ENCODE assay signal across 8 cellular contexts in genomic region chr22:31660860-31661341, GRCh38. TPM values are rescaled to one million over a fixed set of nuclear protein-coding genes. Genes with fewer than 3 reads are reported as not detected.
DNase-seq lines count a peak whose midpoint lies in the region; ATAC-seq, FAIRE-seq and TF ChIP-seq lines count a peak whose summit lies in the region.
"Not testable (repeated sequence)": the region's sequence is repeated elsewhere in the genome, so short reads cannot be mapped to it uniquely, and the experiment has no call there.

No MANE protein-coding gene starts in this region.

- not testable (repeated sequence) for H3K4me1 ChIP-seq in astrocyte (ENCODE audit: insufficient read depth, low read length)
- H3K4me1 ChIP-seq in mucosa of stomach (ENCODE audit: control insufficient read depth, insufficient read depth, low read length) = peaks cover 21% of the 10 kb centered on the region

- H4K20me1 ChIP-seq in astrocyte (ENCODE audit: insufficient read depth, low read length) = peaks cover 12% of the 10 kb centered on the region

- H3K4me3 Mint-ChIP-seq in WTC11 = peak overlapping the region; percentile 99
- H3K4me3 Mint-ChIP-seq in astrocyte (ENCODE audit: unreplicated experiment) = peak overlapping the region; percentile 100

- peak overlapping the region; percentile 96 for H3K9ac ChIP-seq in astrocyte (ENCODE audit: low read length)
- H3K9ac ChIP-seq in mucosa of stomach (ENCODE audit: low read length) = peak overlapping the region; percentile 77

- H3K9me3 Mint-ChIP-seq in WTC11; astrocyte (ENCODE audit: unreplicated experiment): not testable (repeated sequence)

- not testable (repeated sequence) for H3K36me3 Mint-ChIP-seq in WTC11; astrocyte (ENCODE audit: low read depth, unreplicated experiment)

- peak; percentile 45 for FAIRE-seq in GM19239 (lab: Jason Lieb, UNC)
- FAIRE-seq in astrocyte (lab: Jason Lieb, UNC) = not testable (repeated sequence)

- H3K4me1 Mint-ChIP-seq in WTC11 (peaks cover 12% of the 10 kb centered on the region), astrocyte (ENCODE audit: low read depth, unreplicated experiment) (peaks cover 14% of the 10 kb centered on the region)

- H3K4me3 ChIP-seq in astrocyte (ENCODE audit: insufficient read depth, low read depth, low read length) = peak overlapping the region; percentile 99
- H3K4me3 ChIP-seq in mucosa of stomach (ENCODE audit: low read length) = peak overlapping the region; percentile 37

- POLR2A ChIA-PET in WTC11 (lab: Charles Lee) = interaction anchor here (0.6 to 2.3 kb wide), 3 partner anchors 55 to 1748 kb away, joined by 3 to 9 read pairs (median 3); no protein-coding TSS in a partner anchor

- not testable (repeated sequence) for H2AFZ ChIP-seq in astrocyte (ENCODE audit: low read depth, low read length)

- H3K36me3 ChIP-seq in astrocyte (ENCODE audit: insufficient read depth, low read length); mucosa of stomach (ENCODE audit: control insufficient read depth, insufficient read depth, low read length): not testable (repeated sequence)

- H3K27me3 ChIP-seq in astrocyte (ENCODE audit: insufficient read depth, low read length); mucosa of stomach (ENCODE audit: control insufficient read depth, insufficient read depth, low read length): not testable (repeated sequence)

- ATAC-seq in WTC11 = not testable (repeated sequence)

- not testable (repeated sequence) for H3K27me3 Mint-ChIP-seq in WTC11 (ENCODE audit: low read depth); astrocyte (ENCODE audit: low read depth, unreplicated experiment)

- H3K27ac ChIP-seq in astrocyte (ENCODE audit: low read depth, low read length) = peak overlapping the region; percentile 94

- peak; percentile 48 for DNase-seq in AG08396 (ENCODE audit: low spot score)
- not testable (repeated sequence) for DNase-seq in GM19239 (ENCODE audit: insufficient read length, low spot score); WTC11 (ENCODE audit: low spot score)
- DNase-seq in MV-4-11 (lab: John Stamatoyannopoulos, UW) = peak; percentile 90
- peak; percentile 73 for DNase-seq in astrocyte (ENCODE audit: low read depth)
- peak; percentile 64 for DNase-seq in fibroblast of peridontal ligament (ENCODE audit: extremely low read depth)
- DNase-seq in stimulated activated CD4-positive, alpha-beta T cell treated with anti-CD3 and anti-CD28 coated beads, Interleukin-2, amount 100 ng/mL, for 24 hours = peak; percentile 58 to 66

- not testable (repeated sequence) for TF ChIP-seq CTCF in WTC11 (IDR thresholded peaks at IDR 0.05); astrocyte (IDR thresholded peaks at IDR 0.05; ENCODE audit: insufficient read depth, low read depth, low read length)

- peak overlapping the region; percentile 99 for H3K27ac Mint-ChIP-seq in WTC11
- H3K27ac Mint-ChIP-seq in astrocyte (ENCODE audit: unreplicated experiment) = peak overlapping the region; percentile 98

- peaks cover 56% of the 10 kb centered on the region for H3K79me2 ChIP-seq in astrocyte (ENCODE audit: insufficient read depth, low read length)

- CTCF ChIA-PET in WTC11 (lab: Charles Lee) = interaction anchor here (0.6 to 3.1 kb wide), 6 partner anchors 11 to 457 kb away, joined by 3 to 46 read pairs (median 4); no protein-coding TSS in a partner anchor

- peak overlapping the region; percentile 95 for H3K4me2 ChIP-seq in astrocyte (ENCODE audit: low read length)

- not testable (repeated sequence) for H3K9me3 ChIP-seq in astrocyte (ENCODE audit: insufficient read depth, low read depth, low read length); mucosa of stomach (ENCODE audit: control insufficient read depth, low read length)

RNA-seq across cellular contexts. Expression of gene PISD, which starts 1.1 kb away (rescaled TPM):
- total RNA-seq in WTC11 (2021) (49.4 to 55.7 TPM (median 50.3 TPM) in 3 replicates), astrocyte (31.8 and 43.2 TPM in 2 replicates)
